Comparison of ENCODE assay signal across 8 cellular contexts in genomic region chr1:66335859-66336640, GRCh38.
DNase-seq lines count a peak whose midpoint lies in the region; ATAC-seq, FAIRE-seq and TF ChIP-seq lines count a peak whose summit lies in the region.

No MANE protein-coding gene starts in this region.

- H3K4me1 ChIP-seq in astrocyte (ENCODE audit: insufficient read depth, low read length), result peaks cover 20% of the 10 kb centered on the region
- H3K4me1 ChIP-seq in lower lobe of right lung, result peaks cover 67% of the 10 kb centered on the region

- no peaks in the 10 kb centered on the region for H3K36me3 Mint-ChIP-seq in astrocyte (ENCODE audit: low read depth, unreplicated experiment)

- H3K4me3 ChIP-seq in astrocyte (ENCODE audit: insufficient read depth, low read depth, low read length), result no peak overlapping the region
- H3K4me3 ChIP-seq in lower lobe of right lung, result peak overlapping the region; percentile 65

- H3K27me3 ChIP-seq in astrocyte (ENCODE audit: insufficient read depth, low read length) (no peaks in the 10 kb centered on the region), lower lobe of right lung (ENCODE audit: low read depth) (no peaks in the 10 kb centered on the region)

- no peak overlapping the region for H3K9ac ChIP-seq in astrocyte (ENCODE audit: low read length)

- H3K9me3 ChIP-seq in astrocyte (ENCODE audit: insufficient read depth, low read depth, low read length), result no peaks in the 10 kb centered on the region
- no peaks in the 10 kb centered on the region for H3K9me3 ChIP-seq in lower lobe of right lung

- H3K27ac ChIP-seq in astrocyte (ENCODE audit: low read depth, low read length) (no peak overlapping the region), lower lobe of right lung (peak overlapping the region; percentile 84)

- no peaks in the 10 kb centered on the region for H3K9me3 Mint-ChIP-seq in astrocyte (ENCODE audit: unreplicated experiment)

- H3K4me3 Mint-ChIP-seq in astrocyte (ENCODE audit: unreplicated experiment), result peak overlapping the region; percentile 42

- DNase-seq in T-helper 2 cell, result peak; percentile 12 to 92 (median 60)
- DNase-seq in astrocyte (ENCODE audit: low read depth), result no peak
- peak; percentile 61 for DNase-seq in lower lobe of right lung
- DNase-seq in stimulated activated CD8-positive, alpha-beta memory T cell treated with anti-CD3 and anti-CD28 coated beads, Interleukin-2, amount 100 ng/mL, for 1 hour (ENCODE audit: low read depth in 2 of 2), result peak; percentile 28 to 36
- no peak for DNase-seq in middle frontal gyrus (ENCODE audit: extremely low spot score, low spot score)
- no peak for DNase-seq in DMS53 treated with DMSO at 0.1 percent for 48 hours (lab: John Stamatoyannopoulos, UW; ENCODE audit: unreplicated experiment)

- FAIRE-seq in astrocyte (lab: Jason Lieb, UNC), result no peak

- H2AFZ ChIP-seq in astrocyte (ENCODE audit: low read depth, low read length), result peak overlapping the region; percentile 73

- H3K36me3 ChIP-seq in astrocyte (ENCODE audit: insufficient read depth, low read length), result no peaks in the 10 kb centered on the region
- H3K36me3 ChIP-seq in lower lobe of right lung, result no peaks in the 10 kb centered on the region

- TF ChIP-seq CTCF in astrocyte (IDR thresholded peaks at IDR 0.05; ENCODE audit: insufficient read depth, low read depth, low read length) (no peak), lower lobe of right lung (IDR thresholded peaks at IDR 0.05) (no peak)

- peaks cover 38% of the 10 kb centered on the region for H3K4me1 Mint-ChIP-seq in astrocyte (ENCODE audit: low read depth, unreplicated experiment)

- intact Hi-C loops in lower lobe of right lung (cut with DNase I), result no loop called here

- H3K27ac Mint-ChIP-seq in astrocyte (ENCODE audit: unreplicated experiment), result no peak overlapping the region

- H3K27me3 Mint-ChIP-seq in astrocyte (ENCODE audit: low read depth, unreplicated experiment), result no peaks in the 10 kb centered on the region

- no peaks in the 10 kb centered on the region for H3K79me2 ChIP-seq in astrocyte (ENCODE audit: insufficient read depth, low read length)

- no peaks in the 10 kb centered on the region for H4K20me1 ChIP-seq in astrocyte (ENCODE audit: insufficient read depth, low read length)

- ATAC-seq in GM19035 (IDR thresholded peaks at IDR 0.05; ENCODE audit: unreplicated experiment), result peak; percentile 76
- ATAC-seq in HG03103 (IDR thresholded peaks at IDR 0.05; ENCODE audit: low read depth, unreplicated experiment), result peak; percentile 74
- ATAC-seq in lower lobe of right lung, result peak; percentile 69 to 90

- peak overlapping the region; percentile 47 for H3K4me2 ChIP-seq in astrocyte (ENCODE audit: low read length)

Comparison
In these comparisons a context has a peak if more than half of its experiments do, and no peak if none do; other contexts are left out.
1. DNase-seq: peak in T-helper 2 cell (5 of 5), lower lobe of right lung (single experiment) and stimulated activated CD8-positive, alpha-beta memory T cell treated with anti-CD3 and anti-CD28 coated beads, Interleukin-2, amount 100 ng/mL, for 1 hour (2 of 2); none in astrocyte (single experiment), middle frontal gyrus (single experiment) and DMS53 treated with DMSO at 0.1 percent for 48 hours (single experiment).
2. Peak in every context shown above with its lines, with median percentiles within 50 percentile points of each other: ATAC-seq.